Comparison of ENCODE assay signal across 11 cellular contexts in genomic region chr6:3808759-3809514, GRCh38. TPM values are rescaled to one million over a fixed set of nuclear protein-coding genes. Genes with fewer than 3 reads are reported as not detected.
DNase-seq lines count a peak whose midpoint lies in the region; ATAC-seq and TF ChIP-seq lines count a peak whose summit lies in the region.
"Had no signal": no experiment of that assay in that cellular context is flagged by ENCODE, and none has a peak within 500 bp of the region (broad histone marks: within the 10 kb centered on the region; RNA-seq: fewer than 3 reads in every experiment).

No MANE protein-coding gene starts in this region.

- TF ChIP-seq CTCF in endodermal cell (conservative IDR thresholded peaks at IDR 0.05), result peak; percentile 12
- TF ChIP-seq CTCF in CD8-positive, alpha-beta T cell (IDR thresholded peaks at IDR 0.05), result no peak

- H3K9ac ChIP-seq in endodermal cell (ENCODE audit: extremely low read depth, low read length, poor library complexity, severe bottlenecking), result no peak overlapping the region
- H3K9ac ChIP-seq: BLaER1 had no signal

- H3K36me3 Mint-ChIP-seq in endodermal cell (ENCODE audit: low read depth), result no peaks in the 10 kb centered on the region
- no peaks in the 10 kb centered on the region for H3K36me3 Mint-ChIP-seq in CD8-positive, alpha-beta T cell

- H3K27ac Mint-ChIP-seq in endodermal cell, result no peak overlapping the region
- H3K27ac Mint-ChIP-seq in CD8-positive, alpha-beta T cell, result no peak overlapping the region
- H3K27ac Mint-ChIP-seq: activated CD4-positive, alpha-beta T cell treated with anti-CD3 and anti-CD28 coated beads, Interleukin-2, amount 10 ng/mL, durations not matched to agents 7 days and 5 days had no signal

- no peaks in the 10 kb centered on the region for H3K9me3 ChIP-seq in endodermal cell (ENCODE audit: control insufficient read depth, low read length)
- no peaks in the 10 kb centered on the region for H3K9me3 ChIP-seq in mesodermal cell (ENCODE audit: control insufficient read depth, low read length)
- no peaks in the 10 kb centered on the region for H3K9me3 ChIP-seq in CD8-positive, alpha-beta T cell (ENCODE audit: low read length)
- H3K9me3 ChIP-seq: BLaER1 had no signal

- H3K4me3 Mint-ChIP-seq in endodermal cell, result no peak overlapping the region
- no peak overlapping the region for H3K4me3 Mint-ChIP-seq in CD8-positive, alpha-beta T cell
- H3K4me3 Mint-ChIP-seq: activated CD4-positive, alpha-beta T cell treated with anti-CD3 and anti-CD28 coated beads, Interleukin-2, amount 10 ng/mL, durations not matched to agents 7 days and 5 days had no signal

- H3K27me3 Mint-ChIP-seq in endodermal cell (ENCODE audit: insufficient read depth), result no peaks in the 10 kb centered on the region
- peaks cover 8% of the 10 kb centered on the region for H3K27me3 Mint-ChIP-seq in CD8-positive, alpha-beta T cell (ENCODE audit: low read depth)

- H3K27ac ChIP-seq in endodermal cell (ENCODE audit: low read depth, low read length), result no peak overlapping the region
- H3K27ac ChIP-seq in mesodermal cell (ENCODE audit: low read depth, low read length, severe bottlenecking), result peak overlapping the region; percentile 74
- H3K27ac ChIP-seq in CD8-positive, alpha-beta T cell (ENCODE audit: low read depth, low read length), result no peak overlapping the region
- H3K27ac ChIP-seq: BLaER1 had no signal

- peaks cover 5% of the 10 kb centered on the region for H3K4me1 ChIP-seq in endodermal cell (ENCODE audit: control insufficient read depth, insufficient read depth, low read length)
- peaks cover 49% of the 10 kb centered on the region for H3K4me1 ChIP-seq in mesodermal cell (ENCODE audit: control insufficient read depth, insufficient read depth, low read length, poor library complexity, severe bottlenecking)
- H3K4me1 ChIP-seq in CD8-positive, alpha-beta T cell (ENCODE audit: insufficient read depth, low read length), result no peaks in the 10 kb centered on the region

- H3K4me3 ChIP-seq in endodermal cell (ENCODE audit: low read length), result no peak overlapping the region
- no peak overlapping the region for H3K4me3 ChIP-seq in mesodermal cell (ENCODE audit: extremely low read depth, insufficient read depth, low read length, poor library complexity, severe bottlenecking)
- H3K4me3 ChIP-seq in CD8-positive, alpha-beta T cell (ENCODE audit: low read depth, low read length), result no peak overlapping the region
- H3K4me3 ChIP-seq: BLaER1 had no signal

- WGBS in endodermal cell (ENCODE audit: insufficient coverage in 1 of 2, insufficient read length in 1 of 2), 2 experiments, result 80 to 84% methylated on average over 2 to 6 of the region's 7 CpGs
- 77 to 88% methylated on average over 6 of the region's 7 CpGs for WGBS in mesodermal cell (ENCODE audit: insufficient coverage in 2 of 2), 2 experiments

- no peaks in the 10 kb centered on the region for H3K36me3 ChIP-seq in endodermal cell (ENCODE audit: control insufficient read depth, insufficient read depth, low read length)
- H3K36me3 ChIP-seq in mesodermal cell (ENCODE audit: control insufficient read depth, insufficient read depth, low read length), result no peaks in the 10 kb centered on the region
- no peaks in the 10 kb centered on the region for H3K36me3 ChIP-seq in CD8-positive, alpha-beta T cell (ENCODE audit: insufficient read depth, low read length)
- H3K36me3 ChIP-seq: BLaER1 had no signal

- no peaks in the 10 kb centered on the region for H3K27me3 ChIP-seq in endodermal cell (ENCODE audit: control insufficient read depth, insufficient read depth, low read length, poor library complexity, severe bottlenecking)
- H3K27me3 ChIP-seq in CD8-positive, alpha-beta T cell (ENCODE audit: insufficient read depth, low read length), result no peaks in the 10 kb centered on the region
- H3K27me3 ChIP-seq: BLaER1 had no signal

- POLR2A ChIA-PET in CD8-positive, alpha-beta T cell (lab: Charles Lee), result no interaction called here

- H3K9me3 Mint-ChIP-seq in endodermal cell, result no peaks in the 10 kb centered on the region
- H3K9me3 Mint-ChIP-seq in CD8-positive, alpha-beta T cell, result no peaks in the 10 kb centered on the region
- H3K9me3 Mint-ChIP-seq: activated CD4-positive, alpha-beta T cell treated with anti-CD3 and anti-CD28 coated beads, Interleukin-2, amount 10 ng/mL, durations not matched to agents 7 days and 5 days had no signal

- DNase-seq in Right ventricle myocardium inferior (ENCODE audit: missing footprints) (peak; percentile 78), cardiac septum (ENCODE audit: low spot score) (no peak), endodermal cell (no peak), NCI-H1436 (lab: John Stamatoyannopoulos, UW) (no peak), NCI-H82 (lab: John Stamatoyannopoulos, UW) (no peak)
- no peak for DNase-seq in CD8-positive, alpha-beta T cell
- DNase-seq: activated CD4-positive, alpha-beta T cell treated with anti-CD3 and anti-CD28 coated beads, Interleukin-2, amount 10 ng/mL, durations not matched to agents 7 days and 5 days; Kasumi-1 had no signal

- ATAC-seq in Right ventricle myocardium inferior (peak; percentile 60), HG03439 (IDR thresholded peaks at IDR 0.05; ENCODE audit: unreplicated experiment) (no peak)
- ATAC-seq in CD8-positive, alpha-beta T cell, result no peak

- H3K4me1 Mint-ChIP-seq in endodermal cell, result peaks cover 14% of the 10 kb centered on the region
- H3K4me1 Mint-ChIP-seq in CD8-positive, alpha-beta T cell (ENCODE audit: low read depth), result no peaks in the 10 kb centered on the region
- H3K4me1 Mint-ChIP-seq: activated CD4-positive, alpha-beta T cell treated with anti-CD3 and anti-CD28 coated beads, Interleukin-2, amount 10 ng/mL, durations not matched to agents 7 days and 5 days had no signal

- intact Hi-C loops in Right ventricle myocardium inferior (cut with DNase I), result no loop called here
- intact Hi-C loops in cardiac septum (cut with DNase I), result no loop called here
- intact Hi-C loops in CD8-positive, alpha-beta T cell (cut with DNase I, micrococcal nuclease), result loop anchor here in 1 of 2 experiments (5.0 kb wide), 1 partner anchor 648 kb away; no protein-coding TSS in a partner anchor

- CTCF ChIA-PET in CD8-positive, alpha-beta T cell (lab: Charles Lee), result no interaction called here

RNA-seq across cellular contexts. Expression of gene FAM50B, which starts 40.2 kb away (rescaled TPM):
- total RNA-seq in Right ventricle myocardium inferior (26.5 TPM), cardiac septum (18.2 TPM), endodermal cell (1 to 10 TPM; 2.8 to 3.7 TPM)
- 0.57 TPM for polyA plus RNA-seq in endodermal cell (2013, experiment 1 of 2)
- 0.50 TPM for polyA plus RNA-seq in endodermal cell (2013, experiment 2 of 2)
- polyA plus RNA-seq in mesodermal cell (2013, experiment 1 of 2), result 0.22 TPM
- polyA plus RNA-seq in mesodermal cell (2013, experiment 2 of 2), result not detected
- 1 to 10 TPM in 1 of 2 experiments, under 1 TPM in 1; 0.97 to 1.1 TPM for total RNA-seq in CD8-positive, alpha-beta T cell

RNA-seq across cellular contexts. Expression of gene PXDC1, which starts 57.4 kb away (rescaled TPM):
- 29.7 TPM for total RNA-seq in Right ventricle myocardium inferior
- 31.7 TPM for total RNA-seq in cardiac septum
- total RNA-seq in endodermal cell, result 1 to 10 TPM; 3.3 to 4.6 TPM
- polyA plus RNA-seq in endodermal cell (2013, experiment 1 of 2), result 8.0 TPM
- polyA plus RNA-seq in endodermal cell (2013, experiment 2 of 2), result 9.8 TPM
- polyA plus RNA-seq in mesodermal cell (2013, experiment 1 of 2), result 26.3 TPM
- polyA plus RNA-seq in mesodermal cell (2013, experiment 2 of 2), result 26.1 TPM
- under 1 TPM; 0.35 to 0.44 TPM for total RNA-seq in CD8-positive, alpha-beta T cell
